Comparison of ENCODE assay signal across 12 cellular contexts in the genomic region with DNA sequence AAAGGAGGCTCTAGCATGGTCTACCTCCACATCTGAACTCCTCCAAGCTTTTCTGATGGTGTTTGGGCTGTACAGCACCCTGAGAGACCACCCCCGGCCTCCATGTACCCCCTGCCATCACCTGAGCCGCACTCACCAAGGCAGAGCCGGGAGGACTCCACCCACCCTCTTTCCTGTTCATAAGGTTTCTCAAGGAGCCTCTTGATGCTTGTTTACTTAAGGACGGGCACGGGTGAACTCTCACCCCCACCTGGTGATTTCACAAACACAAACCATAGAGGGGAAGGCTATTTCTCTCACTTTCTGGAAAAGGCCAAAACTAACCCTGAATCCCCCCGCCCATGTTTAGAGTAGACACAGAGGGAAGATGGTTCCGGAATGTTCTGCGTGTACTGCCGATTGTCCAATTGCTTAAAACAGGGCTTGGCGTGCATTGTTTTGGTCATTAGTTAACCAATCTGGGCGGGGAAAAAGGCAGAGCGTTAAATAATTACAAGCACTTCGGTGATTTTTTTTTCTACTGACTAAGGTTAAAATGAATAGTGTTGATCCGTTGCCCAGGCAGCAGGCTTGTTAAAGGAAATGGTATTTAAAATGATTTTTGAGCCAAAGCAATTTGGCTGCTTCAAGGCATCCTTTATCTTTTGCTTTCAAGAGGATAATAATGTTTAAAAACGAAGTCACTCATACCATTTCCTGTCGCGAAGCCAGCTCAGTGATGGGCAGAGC.
DNase-seq lines count a peak whose midpoint lies in the region; ATAC-seq and TF ChIP-seq lines count a peak whose summit lies in the region.
"Had no signal": no experiment of that assay in that cellular context is flagged by ENCODE, and none has a peak within 500 bp of the region (broad histone marks: within the 10 kb centered on the region; RNA-seq: fewer than 3 reads in every experiment).

No MANE protein-coding gene starts in this region.

- ATAC-seq in HG03521 (IDR thresholded peaks at IDR 0.05; ENCODE audit: unreplicated experiment) (no peak), GM21423 (IDR thresholded peaks at IDR 0.05; ENCODE audit: unreplicated experiment) (no peak)
- ATAC-seq: HCT116 had no signal

- H3K4me3 ChIP-seq in fibroblast of the aortic adventitia (ENCODE audit: low read depth, low read length) (no peak overlapping the region), subcutaneous abdominal adipose tissue (ENCODE audit: low read depth in 1 of 5, low read length in 5 of 5) (peak overlapping the region in 3 of 5 donors; percentile 3 to 14 (median 6))
- H3K4me3 ChIP-seq: skin epidermis, thoracic aorta had no signal

- no peaks in the 10 kb centered on the region for H3K36me3 ChIP-seq in subcutaneous abdominal adipose tissue (ENCODE audit: control insufficient read depth in 5 of 5, insufficient read depth in 5 of 5, low read length in 5 of 5)
- H3K36me3 ChIP-seq: thoracic aorta had no signal

- TF ChIP-seq CTCF in fibroblast of the aortic adventitia (IDR thresholded peaks at IDR 0.05; ENCODE audit: insufficient read depth, low read length) (no peak), endothelial cell (IDR thresholded peaks at IDR 0.05; ENCODE audit: unreplicated experiment) (no peak)

- DNase-seq in LoVo (ENCODE audit: low spot score) (peak; percentile 20), NCI-H774 (lab: John Stamatoyannopoulos, UW) (peak; percentile 51), fibroblast of the aortic adventitia (ENCODE audit: low read depth) (peak; percentile 68), endothelial cell (ENCODE audit: low spot score) (no peak), inferior parietal cortex (ENCODE audit: extremely low spot score) (no peak)
- DNase-seq: activated gamma-delta T cell had no signal

- H3K9me3 Mint-ChIP-seq in endothelial cell (ENCODE audit: unreplicated experiment): no peaks in the 10 kb centered on the region

- no peak overlapping the region for H3K9ac ChIP-seq in subcutaneous abdominal adipose tissue (ENCODE audit: low read length in 5 of 5)

- peak overlapping the region; percentile 51 for H3K27ac ChIP-seq in subcutaneous abdominal adipose tissue (ENCODE audit: low read depth, low read length)
- H3K27ac ChIP-seq: thoracic aorta had no signal

- no peaks in the 10 kb centered on the region for H3K9me3 ChIP-seq in subcutaneous abdominal adipose tissue (ENCODE audit: control insufficient read depth in 5 of 5, low read length in 5 of 5)
- H3K9me3 ChIP-seq: thoracic aorta had no signal

- peaks cover 0 to 25% (median 0%) of the 10 kb centered on the region in 5 donors for H3K4me1 ChIP-seq in subcutaneous abdominal adipose tissue (ENCODE audit: control insufficient read depth in 5 of 5, insufficient read depth in 5 of 5, low read length in 5 of 5)

- H3K4me1 Mint-ChIP-seq in endothelial cell (ENCODE audit: unreplicated experiment): peaks cover 13% of the 10 kb centered on the region

- no peaks in the 10 kb centered on the region for H3K36me3 Mint-ChIP-seq in endothelial cell (ENCODE audit: low read depth, unreplicated experiment)

- no peak overlapping the region for H3K4me3 Mint-ChIP-seq in endothelial cell (ENCODE audit: unreplicated experiment)

- H3K27me3 ChIP-seq in subcutaneous abdominal adipose tissue (ENCODE audit: control insufficient read depth in 5 of 5, insufficient read depth in 4 of 5, low read length in 5 of 5): peaks cover 2 to 18% (median 5%) of the 10 kb centered on the region in 5 donors

- H3K27me3 Mint-ChIP-seq in endothelial cell (ENCODE audit: unreplicated experiment): no peaks in the 10 kb centered on the region

- H3K27ac Mint-ChIP-seq in endothelial cell (ENCODE audit: unreplicated experiment): no peak overlapping the region

Comparison
In these comparisons a context has a peak if more than half of its experiments do, and no peak if none do; other contexts are left out.
1. DNase-seq: peak in LoVo (single experiment), NCI-H774 (single experiment) and fibroblast of the aortic adventitia (single experiment); none in endothelial cell (single experiment) and inferior parietal cortex (single experiment).